In the genomic region with DNA sequence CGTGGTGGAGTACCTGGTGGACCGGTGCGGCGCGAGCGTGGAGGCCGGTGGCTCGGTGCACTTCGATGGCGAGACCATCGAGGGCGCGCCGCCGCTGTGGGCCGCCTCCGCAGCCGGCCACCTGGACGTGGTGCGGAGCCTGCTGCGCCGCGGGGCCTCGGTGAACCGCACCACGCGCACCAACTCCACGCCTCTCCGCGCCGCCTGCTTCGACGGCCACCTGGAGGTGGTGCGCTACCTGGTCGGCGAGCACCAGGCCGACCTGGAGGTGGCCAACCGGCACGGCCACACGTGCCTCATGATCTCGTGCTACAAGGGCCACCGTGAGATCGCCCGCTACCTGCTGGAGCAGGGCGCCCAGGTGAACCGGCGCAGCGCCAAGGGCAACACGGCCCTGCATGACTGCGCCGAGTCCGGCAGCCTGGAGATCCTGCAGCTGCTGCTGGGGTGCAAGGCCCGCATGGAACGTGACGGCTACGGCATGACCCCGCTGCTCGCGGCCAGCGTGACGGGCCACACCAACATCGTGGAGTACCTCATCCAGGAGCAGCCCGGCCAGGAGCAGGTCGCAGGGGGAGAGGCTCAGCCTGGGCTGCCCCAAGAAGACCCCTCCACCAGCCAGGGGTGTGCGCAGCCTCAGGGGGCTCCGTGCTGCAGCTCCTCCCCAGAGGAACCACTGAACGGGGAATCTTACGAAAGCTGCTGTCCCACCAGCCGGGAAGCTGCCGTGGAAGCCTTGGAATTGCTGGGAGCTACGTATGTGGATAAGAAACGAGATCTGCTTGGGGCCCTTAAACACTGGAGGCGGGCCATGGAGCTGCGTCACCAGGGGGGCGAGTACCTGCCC, we compare ENCODE assay signal across 8 cellular contexts. TPM values are rescaled to one million over a fixed set of nuclear protein-coding genes. Genes with fewer than 3 reads are reported as not detected.
DNase-seq lines count a peak whose midpoint lies in the region; ATAC-seq, FAIRE-seq and TF ChIP-seq lines count a peak whose summit lies in the region.
"Not testable (repeated sequence)": the region's sequence is repeated elsewhere in the genome, so short reads cannot be mapped to it uniquely, and the experiment has no call there.

No MANE protein-coding gene starts in this region.

- not testable (repeated sequence) for TF ChIP-seq EP300 in suprapubic skin (IDR thresholded peaks at IDR 0.05)

- not testable (repeated sequence) for H3K9me3 ChIP-seq in CD8-positive, alpha-beta memory T cell (ENCODE audit: low read length); endodermal cell (ENCODE audit: control insufficient read depth, low read length); keratinocyte (ENCODE audit: control insufficient read depth, low read depth, low read length); neural progenitor cell (ENCODE audit: low read depth); suprapubic skin

- not testable (repeated sequence) for H3F3A ChIP-seq in neural progenitor cell (ENCODE audit: low read depth)

- FAIRE-seq in keratinocyte (lab: Jason Lieb, UNC): not testable (repeated sequence)

- POLR2A ChIA-PET in CD8-positive, alpha-beta memory T cell (lab: Charles Lee): interaction anchor here (0.6 to 3.1 kb wide), 6 partner anchors 69 to 894 kb away, joined by 3 to 24 read pairs (median 4); partner anchors contain the start of genes DPP9 and KDM4B
- POLR2A ChIA-PET in activated naive CD8-positive, alpha-beta T cell treated with anti-CD3 and anti-CD28 coated beads, Interleukin-2, amount 10 ng/mL, durations not matched to agents 7 days and 5 days (lab: Charles Lee): interaction anchor here (0.6 to 2.4 kb wide), 7 partner anchors 12 to 176 kb away, joined by 3 to 28 read pairs (median 5); partner anchors contain the start of genes DPP9 and KDM4B

- H3K36me3 Mint-ChIP-seq in CD8-positive, alpha-beta memory T cell: peaks cover 0 to 48% (median 5%) of the 10 kb centered on the region in 3 donors
- peaks cover 27% of the 10 kb centered on the region for H3K36me3 Mint-ChIP-seq in T-helper 2 cell treated with Interferon-gamma antibody and Interleukin-4, amounts not matched to agents 5 μg/mL and 100 μg/mL, for 36 hours (ENCODE audit: low read depth)
- not testable (repeated sequence) for H3K36me3 Mint-ChIP-seq in activated naive CD8-positive, alpha-beta T cell treated with anti-CD3 and anti-CD28 coated beads, Interleukin-2, amount 10 ng/mL, durations not matched to agents 7 days and 5 days
- H3K36me3 Mint-ChIP-seq in endodermal cell (ENCODE audit: low read depth): peaks cover 33% of the 10 kb centered on the region
- H3K36me3 Mint-ChIP-seq in neural progenitor cell: peaks cover 11% of the 10 kb centered on the region

- TF ChIP-seq CTCF in KMS-11 (conservative IDR thresholded peaks at IDR 0.05; ENCODE audit: low read depth, low read length); keratinocyte (optimal IDR thresholded peaks at IDR 0.05 in 1 of 3, IDR thresholded peaks at IDR 0.05 in 1 of 3, conservative IDR thresholded peaks at IDR 0.05 in 1 of 3; ENCODE audit: extremely low read depth in 1 of 3, insufficient read depth in 2 of 3, low read length in 3 of 3); neural progenitor cell (IDR thresholded peaks at IDR 0.05); suprapubic skin (IDR thresholded peaks at IDR 0.05): not testable (repeated sequence)
- peak; percentile 18 for TF ChIP-seq CTCF in endodermal cell (conservative IDR thresholded peaks at IDR 0.05)

- peaks cover 28% of the 10 kb centered on the region for H3K4me1 ChIP-seq in CD8-positive, alpha-beta memory T cell (ENCODE audit: insufficient read depth, low read length)
- H3K4me1 ChIP-seq in KMS-11 (ENCODE audit: low read depth, poor library complexity, severe bottlenecking); endodermal cell (ENCODE audit: control insufficient read depth, insufficient read depth, low read length); neural progenitor cell: not testable (repeated sequence)
- H3K4me1 ChIP-seq in keratinocyte (ENCODE audit: control insufficient read depth, extremely low read depth, insufficient read depth, low read length): peaks cover 36% of the 10 kb centered on the region
- peaks cover 49% of the 10 kb centered on the region for H3K4me1 ChIP-seq in suprapubic skin

- H3K27me3 ChIP-seq in CD8-positive, alpha-beta memory T cell (ENCODE audit: insufficient read depth, low read length, poor library complexity, severe bottlenecking); KMS-11 (ENCODE audit: insufficient read depth, low read depth); endodermal cell (ENCODE audit: control insufficient read depth, insufficient read depth, low read length, poor library complexity, severe bottlenecking); keratinocyte (ENCODE audit: control insufficient read depth, extremely low read depth, insufficient read depth, low read length); neural progenitor cell; suprapubic skin: not testable (repeated sequence)

- not testable (repeated sequence) for TF ChIP-seq POLR2A in suprapubic skin (IDR thresholded peaks at IDR 0.05)

- H3K4me1 Mint-ChIP-seq in CD8-positive, alpha-beta memory T cell: peaks cover 28 to 45% (median 41%) of the 10 kb centered on the region in 3 donors
- H3K4me1 Mint-ChIP-seq in T-helper 2 cell treated with Interferon-gamma antibody and Interleukin-4, amounts not matched to agents 5 μg/mL and 100 μg/mL, for 36 hours (ENCODE audit: low read depth): peaks cover 16% of the 10 kb centered on the region
- peaks cover 18% of the 10 kb centered on the region for H3K4me1 Mint-ChIP-seq in activated naive CD8-positive, alpha-beta T cell treated with anti-CD3 and anti-CD28 coated beads, Interleukin-2, amount 10 ng/mL, durations not matched to agents 7 days and 5 days
- peaks cover 12% of the 10 kb centered on the region for H3K4me1 Mint-ChIP-seq in endodermal cell
- H3K4me1 Mint-ChIP-seq in neural progenitor cell: peaks cover 16% of the 10 kb centered on the region

- ATAC-seq in activated naive CD8-positive, alpha-beta T cell treated with anti-CD3 and anti-CD28 coated beads, Interleukin-2, amount 10 ng/mL, durations not matched to agents 7 days and 5 days (ENCODE audit: low read depth): not testable (repeated sequence)

- not testable (repeated sequence) for H3K9me3 Mint-ChIP-seq in CD8-positive, alpha-beta memory T cell; T-helper 2 cell treated with Interferon-gamma antibody and Interleukin-4, amounts not matched to agents 5 μg/mL and 100 μg/mL, for 36 hours; activated naive CD8-positive, alpha-beta T cell treated with anti-CD3 and anti-CD28 coated beads, Interleukin-2, amount 10 ng/mL, durations not matched to agents 7 days and 5 days; endodermal cell; neural progenitor cell

- H3K9ac ChIP-seq in KMS-11 (peak overlapping the region; percentile 98), endodermal cell (ENCODE audit: extremely low read depth, low read length, poor library complexity, severe bottlenecking) (peak overlapping the region; percentile 97), keratinocyte (ENCODE audit: control insufficient read depth, extremely low read depth, insufficient read depth, low read length) (peak overlapping the region; percentile 93), neural progenitor cell (peak overlapping the region; percentile 99)

- H3K79me2 ChIP-seq in KMS-11 (ENCODE audit: insufficient read depth, low read depth) (peaks cover 35% of the 10 kb centered on the region), keratinocyte (ENCODE audit: control insufficient read depth, insufficient read depth, low read length) (peaks cover 49% of the 10 kb centered on the region), neural progenitor cell (ENCODE audit: low read depth) (peaks cover 42% of the 10 kb centered on the region)

- H3K27ac Mint-ChIP-seq in CD8-positive, alpha-beta memory T cell: peak overlapping the region in 6 of 8 donors; percentile 59 to 92 (median 84)
- peak overlapping the region; percentile 75 for H3K27ac Mint-ChIP-seq in T-helper 2 cell treated with Interferon-gamma antibody and Interleukin-4, amounts not matched to agents 5 μg/mL and 100 μg/mL, for 36 hours
- peak overlapping the region; percentile 85 for H3K27ac Mint-ChIP-seq in activated naive CD8-positive, alpha-beta T cell treated with anti-CD3 and anti-CD28 coated beads, Interleukin-2, amount 10 ng/mL, durations not matched to agents 7 days and 5 days
- peak overlapping the region; percentile 89 for H3K27ac Mint-ChIP-seq in endodermal cell
- not testable (repeated sequence) for H3K27ac Mint-ChIP-seq in neural progenitor cell

- not testable (repeated sequence) for H3K9me1 ChIP-seq in keratinocyte (ENCODE audit: control insufficient read depth, extremely low read depth, insufficient read depth, low read length)

- H4K20me1 ChIP-seq in KMS-11 (ENCODE audit: insufficient read depth); keratinocyte (ENCODE audit: control insufficient read depth, extremely low read depth, insufficient read depth, low read length); neural progenitor cell (ENCODE audit: low read depth): not testable (repeated sequence)

- H3K4me2 ChIP-seq in KMS-11 (peak overlapping the region; percentile 89), keratinocyte (ENCODE audit: control insufficient read depth, extremely low read depth, insufficient read depth, low read depth, low read length) (peak overlapping the region; percentile 82), neural progenitor cell (peak overlapping the region; percentile 99)

- peak overlapping the region; percentile 76 to 96 (median 82) for H3K4me3 Mint-ChIP-seq in CD8-positive, alpha-beta memory T cell
- H3K4me3 Mint-ChIP-seq in T-helper 2 cell treated with Interferon-gamma antibody and Interleukin-4, amounts not matched to agents 5 μg/mL and 100 μg/mL, for 36 hours: peak overlapping the region; percentile 83
- H3K4me3 Mint-ChIP-seq in activated naive CD8-positive, alpha-beta T cell treated with anti-CD3 and anti-CD28 coated beads, Interleukin-2, amount 10 ng/mL, durations not matched to agents 7 days and 5 days: peak overlapping the region; percentile 89
- H3K4me3 Mint-ChIP-seq in endodermal cell: peak overlapping the region; percentile 64
- peak overlapping the region; percentile 89 for H3K4me3 Mint-ChIP-seq in neural progenitor cell

- peak overlapping the region; percentile 72 for H3K4me3 ChIP-seq in CD8-positive, alpha-beta memory T cell (ENCODE audit: low read length)
- not testable (repeated sequence) for H3K4me3 ChIP-seq in KMS-11 (IDR thresholded peaks at IDR 0.05; ENCODE audit: insufficient read depth, low read depth, low read length)
- peak overlapping the region; percentile 82 for H3K4me3 ChIP-seq in endodermal cell (ENCODE audit: low read length)
- peak overlapping the region; percentile 71 to 81 (median 77) for H3K4me3 ChIP-seq in keratinocyte (ENCODE audit: control insufficient read depth in 2 of 3, extremely low read depth in 1 of 3, insufficient read depth in 2 of 3, low read depth in 1 of 3, low read length in 3 of 3)
- H3K4me3 ChIP-seq in neural progenitor cell: peak overlapping the region; percentile 99
- H3K4me3 ChIP-seq in suprapubic skin: peak overlapping the region; percentile 95

- dilution Hi-C loops in keratinocyte (cut with MboI; ENCODE audit: extremely low pct_ligation_motif_present, low sequenced_read_pairs): not testable (repeated sequence)

- H3K27ac ChIP-seq in CD8-positive, alpha-beta memory T cell (ENCODE audit: low read depth, low read length): peak overlapping the region; percentile 84
- H3K27ac ChIP-seq in KMS-11 (peak overlapping the region; percentile 91), endodermal cell (ENCODE audit: low read depth, low read length) (peak overlapping the region; percentile 88), keratinocyte (ENCODE audit: control insufficient read depth, insufficient read depth, low read length) (peak overlapping the region; percentile 86), neural progenitor cell (peak overlapping the region; percentile 77), suprapubic skin (peak overlapping the region; percentile 93)

- not testable (repeated sequence) for H3K36me3 ChIP-seq in CD8-positive, alpha-beta memory T cell (ENCODE audit: insufficient read depth, low read length); KMS-11 (ENCODE audit: insufficient read depth); keratinocyte (ENCODE audit: control insufficient read depth in 2 of 2, extremely low read depth in 1 of 2, insufficient read depth in 2 of 2, low read length in 2 of 2); neural progenitor cell
- peaks cover 25% of the 10 kb centered on the region for H3K36me3 ChIP-seq in endodermal cell (ENCODE audit: control insufficient read depth, insufficient read depth, low read length)
- peaks cover 30% of the 10 kb centered on the region for H3K36me3 ChIP-seq in suprapubic skin

- H3K27me3 Mint-ChIP-seq in CD8-positive, alpha-beta memory T cell; T-helper 2 cell treated with Interferon-gamma antibody and Interleukin-4, amounts not matched to agents 5 μg/mL and 100 μg/mL, for 36 hours (ENCODE audit: low read depth); activated naive CD8-positive, alpha-beta T cell treated with anti-CD3 and anti-CD28 coated beads, Interleukin-2, amount 10 ng/mL, durations not matched to agents 7 days and 5 days; endodermal cell (ENCODE audit: insufficient read depth); neural progenitor cell (ENCODE audit: insufficient read depth, low read depth): not testable (repeated sequence)

- 5 to 16% methylated on average over 32 to 75 of the region's 75 CpGs for WGBS in endodermal cell (ENCODE audit: insufficient coverage in 1 of 2, insufficient read length in 1 of 2), 2 experiments
- WGBS in suprapubic skin: 10% methylated on average over 28 of the region's 75 CpGs

- H2AFZ ChIP-seq in KMS-11 (ENCODE audit: low read depth): peak overlapping the region; percentile 71
- H2AFZ ChIP-seq in keratinocyte (ENCODE audit: control insufficient read depth, low read length): peak overlapping the region; percentile 70
- H2AFZ ChIP-seq in neural progenitor cell (replicated peaks): peak overlapping the region; percentile 92

- CTCF ChIA-PET in CD8-positive, alpha-beta memory T cell (lab: Charles Lee): interaction anchor here (0.9 to 5.3 kb wide), 16 partner anchors 8 to 226 kb away, joined by 3 to 57 read pairs (median 6); partner anchors contain the start of gene DPP9

- DNase-seq in CD8-positive, alpha-beta memory T cell; T-helper 2 cell treated with Interferon-gamma antibody and Interleukin-4, amounts not matched to agents 5 μg/mL and 100 μg/mL, for 36 hours (ENCODE audit: low spot score); activated naive CD8-positive, alpha-beta T cell treated with anti-CD3 and anti-CD28 coated beads, Interleukin-2, amount 10 ng/mL, durations not matched to agents 7 days and 5 days; keratinocyte (ENCODE audit: low read depth, low spot score); suprapubic skin (ENCODE audit: low spot score in 2 of 2): not testable (repeated sequence)
- DNase-seq in endodermal cell (peak; percentile 58), neural progenitor cell (ENCODE audit: low spot score) (peak; percentile 25)

RNA-seq across cellular contexts. Expression of gene FEM1A, which starts 0.7 kb away (rescaled TPM):
- 10 to 100 TPM; 25.5 to 26.0 TPM for total RNA-seq in CD8-positive, alpha-beta memory T cell
- 4.3 TPM for polyA plus RNA-seq in CD8-positive, alpha-beta memory T cell
- total RNA-seq in activated naive CD8-positive, alpha-beta T cell treated with anti-CD3 and anti-CD28 coated beads, Interleukin-2, amount 10 ng/mL, durations not matched to agents 7 days and 5 days: 10 to 100 TPM; 12.5 to 12.6 TPM
- total RNA-seq in endodermal cell (10 to 100 TPM; 15.8 to 16.0 TPM), neural progenitor cell (ENCODE audit: low replicate concordance) (6.9 and 13.9 TPM in 2 replicates), suprapubic skin (10 to 100 TPM; 29.6 to 51.8 (median 41.1) TPM)
- polyA plus RNA-seq in endodermal cell (2013, experiment 1 of 2): 7.3 TPM
- 7.7 TPM for polyA plus RNA-seq in endodermal cell (2013, experiment 2 of 2)
- polyA plus RNA-seq in keratinocyte: 3.5 to 6.2 TPM (median 4.8 TPM) in 3 replicates
- polyA plus RNA-seq in keratinocyte (2011; ENCODE audit: low read depth): 3.3 TPM
- polyA plus RNA-seq in keratinocyte (2011; cell fraction: cytosol; rRNA removed): 3.8 and 5.7 TPM in 2 replicates
- 3.8 and 5.1 TPM in 2 replicates for polyA plus RNA-seq in keratinocyte (2011; cell fraction: nucleus; rRNA removed)
- 0.92 and 1.1 TPM in 2 replicates for polyA plus RNA-seq in keratinocyte (2012; ENCODE audit: low replicate concordance)
- 6.1 to 10.5 TPM (median 7.2 TPM) in 3 replicates for polyA minus RNA-seq in keratinocyte
- polyA minus RNA-seq in keratinocyte (2011; cell fraction: cytosol; rRNA and poly(A)+ RNA removed): 12.7 TPM
- 7.5 and 7.7 TPM in 2 replicates for polyA minus RNA-seq in keratinocyte (2011; cell fraction: nucleus; rRNA and poly(A)+ RNA removed)

RNA-seq across cellular contexts. Expression of gene TICAM1, which starts 39.3 kb away (rescaled TPM):
- total RNA-seq in CD8-positive, alpha-beta memory T cell: 10 to 100 TPM; 24.4 to 26.5 TPM
- polyA plus RNA-seq in CD8-positive, alpha-beta memory T cell: 13.8 TPM
- 10 to 100 TPM; 14.1 to 14.3 TPM for total RNA-seq in activated naive CD8-positive, alpha-beta T cell treated with anti-CD3 and anti-CD28 coated beads, Interleukin-2, amount 10 ng/mL, durations not matched to agents 7 days and 5 days
- 1 to 10 TPM; 2.9 to 4.6 TPM for total RNA-seq in endodermal cell
- 1.1 TPM for polyA plus RNA-seq in endodermal cell (2013, experiment 1 of 2)
- 0.75 TPM for polyA plus RNA-seq in endodermal cell (2013, experiment 2 of 2)
- polyA plus RNA-seq in keratinocyte: 2.1 to 2.5 TPM (median 2.2 TPM) in 3 replicates
- polyA plus RNA-seq in keratinocyte (2011; ENCODE audit: low read depth): 15.3 TPM
- polyA plus RNA-seq in keratinocyte (2011; cell fraction: cytosol; rRNA removed): 4.8 and 12.4 TPM in 2 replicates
- polyA plus RNA-seq in keratinocyte (2011; cell fraction: nucleus; rRNA removed): 9.6 and 17.4 TPM in 2 replicates
- 26.6 and 33.4 TPM in 2 replicates for polyA plus RNA-seq in keratinocyte (2012; ENCODE audit: low replicate concordance)
- 1.6 to 16.6 TPM (median 2.1 TPM) in 3 replicates for polyA minus RNA-seq in keratinocyte
- 13.0 TPM for polyA minus RNA-seq in keratinocyte (2011; cell fraction: cytosol; rRNA and poly(A)+ RNA removed)
- polyA minus RNA-seq in keratinocyte (2011; cell fraction: nucleus; rRNA and poly(A)+ RNA removed): 11.9 and 14.1 TPM in 2 replicates
- total RNA-seq in neural progenitor cell (ENCODE audit: low replicate concordance): 0.37 TPM in 1 of 2 replicates, not detected in the other
- 10 to 100 TPM; 16.5 to 28.3 (median 20.3) TPM for total RNA-seq in suprapubic skin
